Comparison of ENCODE assay signal across 8 cellular contexts in the genomic region with DNA sequence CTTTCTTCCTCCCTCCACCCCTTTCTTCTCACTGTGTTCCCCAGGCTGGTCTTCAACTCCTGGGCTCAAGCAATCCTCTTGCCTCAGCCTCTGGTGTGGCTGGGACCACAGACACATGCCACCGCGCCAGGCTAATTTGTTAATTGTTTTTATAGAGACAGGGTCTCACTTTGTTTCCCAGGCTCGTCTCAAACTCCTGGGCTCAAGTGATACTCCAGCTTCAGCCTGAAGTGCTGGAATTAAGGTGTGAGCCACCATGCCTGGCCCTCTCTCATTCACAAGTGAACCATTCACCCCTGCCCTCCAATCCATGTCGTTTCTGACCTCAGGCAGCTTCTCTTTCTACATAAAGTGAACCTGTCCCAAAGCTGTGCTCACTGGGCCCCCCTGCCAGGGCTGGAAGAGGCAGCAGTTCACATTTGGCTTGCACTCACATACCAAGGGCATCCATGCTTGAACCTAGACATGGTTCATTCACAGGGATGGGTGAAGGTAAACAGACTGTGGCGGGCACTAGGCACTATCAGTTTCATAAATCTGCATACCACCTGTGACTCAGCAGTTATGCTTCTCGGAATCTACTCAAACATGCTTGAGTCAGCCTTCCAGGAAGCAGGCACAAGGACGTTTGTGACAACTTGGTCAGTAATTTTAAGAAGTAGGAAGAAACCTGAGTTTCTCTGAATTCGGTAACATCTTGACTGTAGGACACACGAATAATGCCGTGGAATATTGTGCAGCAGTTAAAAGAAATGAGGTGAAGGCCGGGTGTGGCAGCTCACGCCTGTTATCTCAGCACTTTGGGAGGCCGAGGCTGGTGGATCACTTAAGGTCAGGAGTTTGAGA. TPM values are rescaled to one million over a fixed set of nuclear protein-coding genes. Genes with fewer than 3 reads are reported as not detected.
DNase-seq lines count a peak whose midpoint lies in the region; ATAC-seq and TF ChIP-seq lines count a peak whose summit lies in the region.

No MANE protein-coding gene starts in this region.

- peak overlapping the region; percentile 79 to 90 for H3K27ac ChIP-seq in ascending aorta
- H3K27ac ChIP-seq in left lung = peak overlapping the region; percentile 75 to 92
- peak overlapping the region; percentile 60 for H3K27ac ChIP-seq in subcutaneous abdominal adipose tissue (ENCODE audit: low read depth, low read length)

- in situ Hi-C loops in SK-MEL-5 (cut with HindIII; ENCODE audit: low pct_unique_long_range_greater_than_20kb, low sequenced_read_pairs) = no loop called here

- H3K4me1 ChIP-seq in ascending aorta (peaks cover 2 to 21% of the 10 kb centered on the region in 2 donors), left lung (peaks cover 5 to 52% of the 10 kb centered on the region in 2 donors), subcutaneous abdominal adipose tissue (ENCODE audit: control insufficient read depth in 5 of 5, insufficient read depth in 5 of 5, low read length in 5 of 5) (peaks cover 2 to 20% (median 9%) of the 10 kb centered on the region in 5 donors)

- no peaks in the 10 kb centered on the region for H3K9me3 ChIP-seq in ascending aorta
- H3K9me3 ChIP-seq in left lung = no peaks in the 10 kb centered on the region
- no peaks in the 10 kb centered on the region for H3K9me3 ChIP-seq in subcutaneous abdominal adipose tissue (ENCODE audit: control insufficient read depth in 5 of 5, low read length in 5 of 5)

- peak overlapping the region in 1 of 5 donors; percentile 57 for H3K9ac ChIP-seq in subcutaneous abdominal adipose tissue (ENCODE audit: low read length in 5 of 5)

- H3K27me3 ChIP-seq in ascending aorta (no peaks in the 10 kb centered on the region), left lung (no peaks in the 10 kb centered on the region), subcutaneous abdominal adipose tissue (ENCODE audit: control insufficient read depth in 5 of 5, insufficient read depth in 4 of 5, low read length in 5 of 5) (no peaks in the 10 kb centered on the region)

- DNase-seq in activated T-cell treated with anti-CD3 and anti-CD28 coated beads for 24 hours (ENCODE audit: low read depth) = peak; percentile 69
- DNase-seq in activated T-cell treated with anti-CD3 and anti-CD28 coated beads for 4 hours = no peak
- DNase-seq in SK-MEL-5 (ENCODE audit: low read depth, low spot score) = peak; percentile 73
- DNase-seq in ascending aorta (ENCODE audit: low spot score in 2 of 2) = peak in 1 of 2 donors; percentile 87
- peak; percentile 39 to 74 for DNase-seq in left lung
- DNase-seq in NCI-H524 treated with DMSO at 0.1 percent for 48 hours (lab: John Stamatoyannopoulos, UW) = no peak

- H3K36me3 ChIP-seq in ascending aorta (peaks cover 10 to 20% of the 10 kb centered on the region in 2 donors), left lung (peaks cover 0 to 9% of the 10 kb centered on the region in 2 donors), subcutaneous abdominal adipose tissue (ENCODE audit: control insufficient read depth in 5 of 5, insufficient read depth in 5 of 5, low read length in 5 of 5) (peaks cover 0 to 25% (median 16%) of the 10 kb centered on the region in 5 donors)

- TF ChIP-seq CTCF in ascending aorta (IDR thresholded peaks at IDR 0.05) (no peak), left lung (IDR thresholded peaks at IDR 0.05) (no peak)

- H3K4me3 ChIP-seq in ascending aorta (no peak overlapping the region), left lung (no peak overlapping the region), subcutaneous abdominal adipose tissue (ENCODE audit: low read depth in 1 of 5, low read length in 5 of 5) (peak overlapping the region in 1 of 5 donors; percentile 35)

- ATAC-seq in HG03571 (IDR thresholded peaks at IDR 0.05; ENCODE audit: unreplicated experiment) (peak; percentile 46), left lung (peak; percentile 81)

- intact Hi-C loops in ascending aorta (cut with DNase I) = no loop called here
- intact Hi-C loops in left lung (cut with DNase I) = no loop called here

RNA-seq across cellular contexts. Expression of gene RNF213, which starts 6.0 kb away (rescaled TPM):
- 117 and 140 TPM in 2 replicates for total RNA-seq in SK-MEL-5 (2014; rRNA removed; shearing (Covaris generic))
- 109 and 149 TPM in 2 replicates for polyA plus RNA-seq in SK-MEL-5 (2015; cell fraction: cytosol; rRNA removed)
- 439 and 549 TPM in 2 replicates for polyA plus RNA-seq in SK-MEL-5 (2015; cell fraction: nucleus; rRNA removed)
- total RNA-seq in ascending aorta = 155 TPM
- total RNA-seq in left lung = 100 to 1,000 TPM; 212 to 264 TPM

RNA-seq across cellular contexts. Expression of gene SLC26A11, which starts 34.4 kb away (rescaled TPM):
- 22.1 and 23.6 TPM in 2 replicates for total RNA-seq in SK-MEL-5 (2014; rRNA removed; shearing (Covaris generic))
- 39.2 and 42.0 TPM in 2 replicates for polyA plus RNA-seq in SK-MEL-5 (2015; cell fraction: cytosol; rRNA removed)
- polyA plus RNA-seq in SK-MEL-5 (2015; cell fraction: nucleus; rRNA removed) = 154 and 187 TPM in 2 replicates
- 25.8 TPM for total RNA-seq in ascending aorta
- 10 to 100 TPM; 31.9 to 36.0 TPM for total RNA-seq in left lung

RNA-seq across cellular contexts. Expression of gene SGSH, which starts 34.5 kb away (rescaled TPM):
- total RNA-seq in SK-MEL-5 (2014; rRNA removed; shearing (Covaris generic)) = 21.5 and 30.4 TPM in 2 replicates
- 55.3 and 74.8 TPM in 2 replicates for polyA plus RNA-seq in SK-MEL-5 (2015; cell fraction: cytosol; rRNA removed)
- polyA plus RNA-seq in SK-MEL-5 (2015; cell fraction: nucleus; rRNA removed) = 227 and 283 TPM in 2 replicates
- total RNA-seq in ascending aorta (50.9 TPM), left lung (10 to 100 TPM; 55.4 to 83.8 TPM)

Comparison
In these comparisons a context has a peak if more than half of its experiments do, and no peak if none do; other contexts are left out.
1. DNase-seq: peak in activated T-cell treated with anti-CD3 and anti-CD28 coated beads for 24 hours (single experiment), SK-MEL-5 (single experiment) and left lung (2 of 2); none in activated T-cell treated with anti-CD3 and anti-CD28 coated beads for 4 hours (single experiment) and NCI-H524 treated with DMSO at 0.1 percent for 48 hours (single experiment).
2. Peak in every context shown above with its lines, with median percentiles within 50 percentile points of each other: H3K27ac ChIP-seq.